ENCODE assay signal across 12 cellular contexts in genomic region chr4:190022614-190023281, GRCh38. TPM values are rescaled to one million over a fixed set of nuclear protein-coding genes. Genes with fewer than 3 reads are reported as not detected.
DNase-seq lines count a peak whose midpoint lies in the region; ATAC-seq, FAIRE-seq and TF ChIP-seq lines count a peak whose summit lies in the region.
"Not testable (repeated sequence)": the region's sequence is repeated elsewhere in the genome, so short reads cannot be mapped to it uniquely, and the experiment has no call there.
"Had no signal": no experiment of that assay in that cellular context is flagged by ENCODE, and none has a peak within 500 bp of the region (broad histone marks: within the 10 kb centered on the region; RNA-seq: fewer than 3 reads in every experiment).

No MANE protein-coding gene starts in this region.

- H3K9me3 ChIP-seq in CD8-positive, alpha-beta T cell (ENCODE audit: low read length); ascending aorta; mucosa of descending colon: not testable (repeated sequence)

- H3K27ac ChIP-seq in CD8-positive, alpha-beta T cell (ENCODE audit: low read depth, low read length); ascending aorta; foreskin keratinocyte: not testable (repeated sequence)

- ATAC-seq in CD8-positive, alpha-beta T cell, result peak; percentile 38
- ATAC-seq in GM21528 (IDR thresholded peaks at IDR 0.05; ENCODE audit: low FRiP score, unreplicated experiment) (peak; percentile 57), foreskin keratinocyte (peak; percentile 40), mucosa of descending colon (peak; percentile 65)
- peak; percentile 49 for ATAC-seq in activated CD8-positive, alpha-beta T cell treated with anti-CD3 and anti-CD28 coated beads for 36 hours
- ATAC-seq in stimulated activated effector memory CD8-positive, alpha-beta T cell treated with anti-CD3 and anti-CD28 coated beads, Interleukin-12 subunit alpha, Interleukin-12 subunit beta, amount 100 ng/mL, for 72 hours, result peak; percentile 71

- H3K27me3 Mint-ChIP-seq in CD8-positive, alpha-beta T cell (ENCODE audit: low read depth), result peaks cover 29% of the 10 kb centered on the region
- H3K27me3 Mint-ChIP-seq in activated CD8-positive, alpha-beta T cell treated with anti-CD3 and anti-CD28 coated beads for 36 hours, result peaks cover 34% of the 10 kb centered on the region

- not testable (repeated sequence) for H3K27ac Mint-ChIP-seq in CD8-positive, alpha-beta T cell; activated CD8-positive, alpha-beta T cell treated with anti-CD3 and anti-CD28 coated beads for 36 hours; stimulated activated effector memory CD8-positive, alpha-beta T cell treated with anti-CD3 and anti-CD28 coated beads, Interleukin-12 subunit alpha, Interleukin-12 subunit beta, amount 100 ng/mL, for 72 hours

- peak; percentile 100 for FAIRE-seq in HTR-8/SVneo (lab: Jason Lieb, UNC)

- peak overlapping the region; percentile 79 for H3K4me3 Mint-ChIP-seq in CD8-positive, alpha-beta T cell
- H3K4me3 Mint-ChIP-seq in activated CD8-positive, alpha-beta T cell treated with anti-CD3 and anti-CD28 coated beads for 36 hours, result peak overlapping the region; percentile 52
- peak overlapping the region; percentile 56 for H3K4me3 Mint-ChIP-seq in stimulated activated effector memory CD8-positive, alpha-beta T cell treated with anti-CD3 and anti-CD28 coated beads, Interleukin-12 subunit alpha, Interleukin-12 subunit beta, amount 100 ng/mL, for 72 hours

- not testable (repeated sequence) for H3K9me3 Mint-ChIP-seq in CD8-positive, alpha-beta T cell; activated CD8-positive, alpha-beta T cell treated with anti-CD3 and anti-CD28 coated beads for 36 hours; stimulated activated effector memory CD8-positive, alpha-beta T cell treated with anti-CD3 and anti-CD28 coated beads, Interleukin-12 subunit alpha, Interleukin-12 subunit beta, amount 100 ng/mL, for 72 hours

- H3K36me3 ChIP-seq in CD8-positive, alpha-beta T cell (ENCODE audit: insufficient read depth, low read length); ascending aorta; mucosa of descending colon (ENCODE audit: low read depth): not testable (repeated sequence)

- DNase-seq in CD8-positive, alpha-beta T cell; HTR-8/SVneo (ENCODE audit: insufficient read length, low spot score); ascending aorta (ENCODE audit: low spot score in 2 of 2); foreskin keratinocyte; mucosa of descending colon; stimulated activated effector memory CD8-positive, alpha-beta T cell treated with anti-CD3 and anti-CD28 coated beads, Interleukin-12 subunit alpha, Interleukin-12 subunit beta, amount 100 ng/mL, for 72 hours (ENCODE audit: low spot score in 2 of 2): not testable (repeated sequence)
- peak; percentile 33 for DNase-seq in activated CD8-positive, alpha-beta T cell treated with anti-CD3 and anti-CD28 coated beads for 36 hours

- H3K4me1 ChIP-seq in CD8-positive, alpha-beta T cell (ENCODE audit: insufficient read depth, low read length); ascending aorta; foreskin keratinocyte; mucosa of descending colon (ENCODE audit: low read depth): not testable (repeated sequence)

- not testable (repeated sequence) for H3K36me3 Mint-ChIP-seq in CD8-positive, alpha-beta T cell; activated CD8-positive, alpha-beta T cell treated with anti-CD3 and anti-CD28 coated beads for 36 hours (ENCODE audit: low read depth)
- peaks cover 27% of the 10 kb centered on the region for H3K36me3 Mint-ChIP-seq in stimulated activated effector memory CD8-positive, alpha-beta T cell treated with anti-CD3 and anti-CD28 coated beads, Interleukin-12 subunit alpha, Interleukin-12 subunit beta, amount 100 ng/mL, for 72 hours

- TF ChIP-seq CTCF in CD8-positive, alpha-beta T cell (IDR thresholded peaks at IDR 0.05); activated CD8-positive, alpha-beta T cell treated with anti-CD3 and anti-CD28 coated beads for 36 hours (IDR thresholded peaks at IDR 0.05); ascending aorta (IDR thresholded peaks at IDR 0.05); foreskin keratinocyte (conservative IDR thresholded peaks at IDR 0.05); mucosa of descending colon (IDR thresholded peaks at IDR 0.05): not testable (repeated sequence)

- intact Hi-C loops in CD8-positive, alpha-beta T cell (cut with DNase I, micrococcal nuclease); activated CD8-positive, alpha-beta T cell treated with anti-CD3 and anti-CD28 coated beads for 36 hours (cut with micrococcal nuclease); ascending aorta (cut with DNase I); mucosa of descending colon (cut with DNase I, micrococcal nuclease): not testable (repeated sequence)

- peaks cover 30% of the 10 kb centered on the region for H3K4me1 Mint-ChIP-seq in CD8-positive, alpha-beta T cell (ENCODE audit: low read depth)
- peaks cover 23% of the 10 kb centered on the region for H3K4me1 Mint-ChIP-seq in activated CD8-positive, alpha-beta T cell treated with anti-CD3 and anti-CD28 coated beads for 36 hours (ENCODE audit: low read depth)
- H3K4me1 Mint-ChIP-seq in stimulated activated effector memory CD8-positive, alpha-beta T cell treated with anti-CD3 and anti-CD28 coated beads, Interleukin-12 subunit alpha, Interleukin-12 subunit beta, amount 100 ng/mL, for 72 hours, result peaks cover 31% of the 10 kb centered on the region

- CTCF ChIA-PET in CD8-positive, alpha-beta T cell (lab: Charles Lee); activated CD8-positive, alpha-beta T cell treated with anti-CD3 and anti-CD28 coated beads for 36 hours (lab: Charles Lee): not testable (repeated sequence)

- H3K27me3 ChIP-seq in CD8-positive, alpha-beta T cell (ENCODE audit: insufficient read depth, low read length); ascending aorta: not testable (repeated sequence)
- H3K27me3 ChIP-seq in foreskin keratinocyte, result peaks cover 46% of the 10 kb centered on the region

- POLR2A ChIA-PET in CD8-positive, alpha-beta T cell (lab: Charles Lee); activated CD8-positive, alpha-beta T cell treated with anti-CD3 and anti-CD28 coated beads for 36 hours (lab: Charles Lee): not testable (repeated sequence)

- not testable (repeated sequence) for H3K4me3 ChIP-seq in CD8-positive, alpha-beta T cell (ENCODE audit: low read depth, low read length); mucosa of descending colon
- peak overlapping the region; percentile 31 to 56 for H3K4me3 ChIP-seq in ascending aorta

RNA-seq across cellular contexts. Expression of gene FRG2, which starts 4.3 kb away (rescaled TPM):
- total RNA-seq in CD8-positive, alpha-beta T cell, result not detected
- not detected for total RNA-seq in activated CD8-positive, alpha-beta T cell treated with anti-CD3 and anti-CD28 coated beads for 36 hours
- total RNA-seq in ascending aorta, result not detected
- total RNA-seq in foreskin keratinocyte, result not detected in 2 replicates
- not detected in 2 replicates for polyA plus RNA-seq in foreskin keratinocyte
- not detected for total RNA-seq in mucosa of descending colon
- total RNA-seq: mononuclear cell, progenitor cell of endocrine pancreas, SJSA1, thyroid gland had no signal

RNA-seq across cellular contexts. Expression of gene DBET, which starts 41.6 kb away (rescaled TPM):
- not detected for total RNA-seq in CD8-positive, alpha-beta T cell
- not detected for total RNA-seq in activated CD8-positive, alpha-beta T cell treated with anti-CD3 and anti-CD28 coated beads for 36 hours
- total RNA-seq in ascending aorta (not detected), foreskin keratinocyte (not detected in 2 replicates), mucosa of descending colon (not detected)
- not detected in 2 replicates for polyA plus RNA-seq in foreskin keratinocyte
- total RNA-seq: mononuclear cell, progenitor cell of endocrine pancreas, SJSA1, thyroid gland had no signal
